In genomic region chr4:26583865-26584652, GRCh38 we compare ENCODE assay signal across 7 cellular contexts. TPM values are rescaled to one million over a fixed set of nuclear protein-coding genes. Genes with fewer than 3 reads are reported as not detected.
A peak's percentile ranks its signal among the peaks of the same experiment; 100 is the strongest.
DNase-seq lines count a peak whose midpoint lies in the region; ATAC-seq and TF ChIP-seq lines count a peak whose summit lies in the region.

Gene TBC1D19, plus strand, starts transcription at chr4:26584084. Its CDS starts 110 bp downstream, at chr4:26584194.

- H3K4me3 Mint-ChIP-seq in T-helper 2 cell treated with Interferon-gamma antibody and Interleukin-4, amounts not matched to agents 5 μg/mL and 100 μg/mL, for 36 hours, result peak within 1 kb of the TSS; percentile 97

- H3K79me2 ChIP-seq in hepatocyte, result peaks cover 46% of the 10 kb centered on the region

- no peaks in the 10 kb centered on the region for H3K9me3 ChIP-seq in hepatocyte (ENCODE audit: low read depth)

- H3K36me3 Mint-ChIP-seq in T-helper 2 cell treated with Interferon-gamma antibody and Interleukin-4, amounts not matched to agents 5 μg/mL and 100 μg/mL, for 36 hours (ENCODE audit: low read depth), result no peaks in the 10 kb centered on the region

- H3K27me3 Mint-ChIP-seq in T-helper 2 cell treated with Interferon-gamma antibody and Interleukin-4, amounts not matched to agents 5 μg/mL and 100 μg/mL, for 36 hours (ENCODE audit: low read depth), result no peaks in the 10 kb centered on the region

- H3K4me3 ChIP-seq in astrocyte of the cerebellum (ENCODE audit: low read depth, low read length), result peak within 1 kb of the TSS; percentile 84
- H3K4me3 ChIP-seq in hepatocyte, result peak within 1 kb of the TSS; percentile 79

- DNase-seq in NCI-H187 treated with DMSO at 0.1 percent for 48 hours (lab: John Stamatoyannopoulos, UW) (peak; percentile 76), astrocyte of the cerebellum (ENCODE audit: low read depth) (peak; percentile 65), hepatocyte (ENCODE audit: low spot score) (peak; percentile 93), retina (peak; percentile 95)
- peak; percentile 87 for DNase-seq in T-helper 2 cell treated with Interferon-gamma antibody and Interleukin-4, amounts not matched to agents 5 μg/mL and 100 μg/mL, for 36 hours (ENCODE audit: low spot score)

- H3K36me3 ChIP-seq in hepatocyte (replicated peaks; ENCODE audit: insufficient read depth, low read depth), result no peaks in the 10 kb centered on the region

- peak within 1 kb of the TSS; percentile 99 for H2AFZ ChIP-seq in hepatocyte

- no peaks in the 10 kb centered on the region for H3K9me2 ChIP-seq in hepatocyte (replicated peaks; ENCODE audit: insufficient read depth)

- no peaks in the 10 kb centered on the region for H4K20me1 ChIP-seq in hepatocyte (ENCODE audit: insufficient read depth, poor library complexity, severe bottlenecking)

- H3K4me2 ChIP-seq in hepatocyte, result peak within 1 kb of the TSS; percentile 83

- 2% methylated on average over 39 of the region's 39 CpGs for WGBS in hepatocyte (ENCODE audit: low lambda C conversion rate, missing lambda C conversion rate)

- in situ Hi-C loops in astrocyte of the cerebellum (cut with HindIII; ENCODE audit: low sequenced_read_pairs), result no loop called here

- no peak for TF ChIP-seq CTCF in astrocyte of the cerebellum (IDR thresholded peaks at IDR 0.05; ENCODE audit: low read depth, low read length, missing control alignments)
- no peak for TF ChIP-seq CTCF in hepatocyte (IDR thresholded peaks at IDR 0.05; ENCODE audit: poor library complexity)

- H3K27me3 ChIP-seq in hepatocyte, result no peaks in the 10 kb centered on the region

- peak within 1 kb of the TSS; percentile 94 for H3K27ac Mint-ChIP-seq in T-helper 2 cell treated with Interferon-gamma antibody and Interleukin-4, amounts not matched to agents 5 μg/mL and 100 μg/mL, for 36 hours

- H3K27ac ChIP-seq in hepatocyte, result peak within 1 kb of the TSS; percentile 88

- H3K4me1 Mint-ChIP-seq in T-helper 2 cell treated with Interferon-gamma antibody and Interleukin-4, amounts not matched to agents 5 μg/mL and 100 μg/mL, for 36 hours (ENCODE audit: low read depth), result peaks cover 20% of the 10 kb centered on the region

- H3K9me3 Mint-ChIP-seq in T-helper 2 cell treated with Interferon-gamma antibody and Interleukin-4, amounts not matched to agents 5 μg/mL and 100 μg/mL, for 36 hours, result peaks cover 7% of the 10 kb centered on the region

- ATAC-seq in GM18505 (IDR thresholded peaks at IDR 0.05; ENCODE audit: unreplicated experiment), result peak; percentile 100
- peak; percentile 100 for ATAC-seq in HG02970 (IDR thresholded peaks at IDR 0.05; ENCODE audit: low FRiP score, unreplicated experiment)

- TF ChIP-seq POLR2A in GM18505 (IDR thresholded peaks at IDR 0.05; ENCODE audit: borderline replicate concordance, extremely low read depth, insufficient read depth, insufficient read length), result peak; percentile 50

- peaks cover 6% of the 10 kb centered on the region for H3K4me1 ChIP-seq in hepatocyte (ENCODE audit: insufficient read depth)

RNA-seq across cellular contexts. Expression of gene TBC1D19, which starts in this region (rescaled TPM):
- total RNA-seq in hepatocyte, result 13.3 and 21.9 TPM in 2 replicates
- polyA plus RNA-seq in hepatocyte, result 7.9 and 11.0 TPM in 2 replicates

Comparison
In these comparisons a context has a peak if more than half of its experiments do, and no peak if none do; other contexts are left out.
1. Peak in every context shown above with its lines: DNase-seq, ATAC-seq, H3K4me3 ChIP-seq and H3K27ac ChIP-seq.